In the genomic region with DNA sequence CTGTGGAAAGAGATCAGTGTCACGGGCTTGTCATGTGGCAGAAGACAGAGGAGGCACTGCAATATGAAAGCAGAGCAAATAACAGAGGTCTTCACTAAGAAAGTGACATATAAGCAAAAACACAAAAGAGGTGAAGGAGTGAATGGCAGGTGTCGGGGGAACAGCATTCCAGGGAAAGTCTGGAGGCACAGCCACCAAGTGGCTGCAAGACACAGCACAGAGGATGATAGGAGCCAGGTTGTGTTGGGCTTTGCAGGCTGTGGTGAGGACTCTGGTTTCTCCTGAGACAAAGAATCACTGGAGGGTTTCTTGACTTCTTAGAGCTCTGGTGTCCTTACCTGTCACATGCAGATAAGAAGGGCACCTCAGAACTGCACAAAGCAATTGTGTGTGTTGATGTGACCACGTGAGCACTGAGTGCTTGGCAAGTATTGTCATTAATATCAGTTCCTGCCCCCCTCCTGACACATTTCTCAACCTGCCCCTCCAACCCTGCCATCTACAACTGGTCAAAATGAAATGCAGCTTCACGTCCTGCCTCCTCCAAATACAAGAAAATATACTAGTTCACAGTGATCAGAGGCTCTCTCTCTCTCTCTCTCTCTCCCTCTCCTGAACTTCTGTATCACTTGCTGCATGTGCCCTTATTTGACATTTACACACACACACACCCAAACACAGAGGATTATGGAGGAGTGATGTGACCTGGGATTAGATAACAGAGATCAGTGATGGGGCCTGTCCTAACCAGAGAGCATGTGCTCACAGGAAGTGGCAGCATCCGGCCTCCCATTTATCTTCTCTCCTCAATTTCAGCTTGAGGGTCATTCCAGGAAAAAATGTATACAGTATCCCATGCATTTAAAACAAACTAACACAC, we compare ENCODE assay signal across 15 cellular contexts.
DNase-seq lines count a peak whose midpoint lies in the region; ATAC-seq and TF ChIP-seq lines count a peak whose summit lies in the region.
"Had no signal": no experiment of that assay in that cellular context is flagged by ENCODE, and none has a peak within 500 bp of the region (broad histone marks: within the 10 kb centered on the region; RNA-seq: fewer than 3 reads in every experiment).

No MANE protein-coding gene starts in this region.

- H3K4me3 Mint-ChIP-seq in brain = no peak overlapping the region
- no peak overlapping the region for H3K4me3 Mint-ChIP-seq in mesothelial cell of epicardium
- H3K4me3 Mint-ChIP-seq in immature natural killer cell = peak overlapping the region in 1 of 5 donors; percentile 33
- H3K4me3 Mint-ChIP-seq in progenitor cell of endocrine pancreas (ENCODE audit: low read depth) = no peak overlapping the region
- H3K4me3 Mint-ChIP-seq: activated CD8-positive, alpha-beta memory T cell treated with anti-CD3 and anti-CD28 coated beads, Interleukin-2, amount 10 ng/mL, durations not matched to agents 7 days and 5 days; memory B cell; T-helper 2 cell treated with Interferon-gamma antibody and Interleukin-4, amounts not matched to agents 5 μg/mL and 100 μg/mL, for 36 hours had no signal

- H3K36me3 Mint-ChIP-seq in brain = no peaks in the 10 kb centered on the region
- H3K36me3 Mint-ChIP-seq in mesothelial cell of epicardium = no peaks in the 10 kb centered on the region
- no peaks in the 10 kb centered on the region for H3K36me3 Mint-ChIP-seq in immature natural killer cell
- H3K36me3 Mint-ChIP-seq in progenitor cell of endocrine pancreas (ENCODE audit: insufficient read depth) = no peaks in the 10 kb centered on the region

- H3K27ac Mint-ChIP-seq in brain = peak overlapping the region in 3 of 5 experiments; percentile 7 to 93 (median 57)
- H3K27ac Mint-ChIP-seq in mesothelial cell of epicardium = peak overlapping the region; percentile 24
- H3K27ac Mint-ChIP-seq in immature natural killer cell = peak overlapping the region in 3 of 6 donors; percentile 31 to 80 (median 50)
- no peak overlapping the region for H3K27ac Mint-ChIP-seq in progenitor cell of endocrine pancreas
- H3K27ac Mint-ChIP-seq: activated CD8-positive, alpha-beta memory T cell treated with anti-CD3 and anti-CD28 coated beads, Interleukin-2, amount 10 ng/mL, durations not matched to agents 7 days and 5 days; memory B cell; T-helper 2 cell treated with Interferon-gamma antibody and Interleukin-4, amounts not matched to agents 5 μg/mL and 100 μg/mL, for 36 hours had no signal

- TF ChIP-seq CTCF in brain (conservative IDR thresholded peaks at IDR 0.05) = no peak
- TF ChIP-seq CTCF in mesothelial cell of epicardium (IDR thresholded peaks at IDR 0.05; ENCODE audit: unreplicated experiment) = no peak
- TF ChIP-seq CTCF in progenitor cell of endocrine pancreas (IDR thresholded peaks at IDR 0.05; ENCODE audit: unreplicated experiment) = no peak

- H3K9me3 Mint-ChIP-seq in brain = peaks cover 0 to 3% (median 0%) of the 10 kb centered on the region in 5 experiments
- H3K9me3 Mint-ChIP-seq in mesothelial cell of epicardium = peaks cover 4% of the 10 kb centered on the region
- no peaks in the 10 kb centered on the region for H3K9me3 Mint-ChIP-seq in immature natural killer cell
- H3K9me3 Mint-ChIP-seq in progenitor cell of endocrine pancreas (ENCODE audit: low read depth) = peaks cover 3% of the 10 kb centered on the region
- H3K9me3 Mint-ChIP-seq: T-helper 2 cell treated with Interferon-gamma antibody and Interleukin-4, amounts not matched to agents 5 μg/mL and 100 μg/mL, for 36 hours had no signal

- H3K4me1 Mint-ChIP-seq in brain (peaks cover 78% of the 10 kb centered on the region), mesothelial cell of epicardium (peaks cover 54% of the 10 kb centered on the region), immature natural killer cell (peaks cover 36 to 48% of the 10 kb centered on the region in 2 donors), progenitor cell of endocrine pancreas (ENCODE audit: low read depth) (peaks cover 7% of the 10 kb centered on the region)

- DNase-seq in CMK (ENCODE audit: low read depth) (peak; percentile 55), NCI-H69 (lab: John Stamatoyannopoulos, UW) (peak; percentile 7), mesothelial cell of epicardium (ENCODE audit: low spot score in 2 of 2, unreplicated experiment in 2 of 2) (no peak), DMS79 (lab: John Stamatoyannopoulos, UW) (no peak), immature natural killer cell (no peak), progenitor cell of endocrine pancreas (ENCODE audit: low spot score, unreplicated experiment) (no peak)
- DNase-seq: activated CD8-positive, alpha-beta memory T cell treated with anti-CD3 and anti-CD28 coated beads, Interleukin-2, amount 10 ng/mL, durations not matched to agents 7 days and 5 days; heart left ventricle; psoas muscle; stimulated activated CD4-positive, alpha-beta T cell treated with anti-CD3 and anti-CD28 coated beads, Interleukin-2, amount 100 ng/mL, for 24 hours; stimulated activated naive CD4-positive, alpha-beta T cell had no signal

- no peak for ATAC-seq in GM18861 (IDR thresholded peaks at IDR 0.05; ENCODE audit: unreplicated experiment)
- ATAC-seq: activated CD8-positive, alpha-beta memory T cell treated with anti-CD3 and anti-CD28 coated beads, Interleukin-2, amount 10 ng/mL, durations not matched to agents 7 days and 5 days had no signal

- no peaks in the 10 kb centered on the region for H3K27me3 Mint-ChIP-seq in brain
- H3K27me3 Mint-ChIP-seq in mesothelial cell of epicardium (ENCODE audit: low read depth) = no peaks in the 10 kb centered on the region
- no peaks in the 10 kb centered on the region for H3K27me3 Mint-ChIP-seq in immature natural killer cell (ENCODE audit: low read depth in 3 of 3)
- H3K27me3 Mint-ChIP-seq in progenitor cell of endocrine pancreas = no peaks in the 10 kb centered on the region
- H3K27me3 Mint-ChIP-seq: activated CD8-positive, alpha-beta memory T cell treated with anti-CD3 and anti-CD28 coated beads, Interleukin-2, amount 10 ng/mL, durations not matched to agents 7 days and 5 days; memory B cell had no signal

Comparison
In these comparisons a context has a peak if more than half of its experiments do, and no peak if none do; other contexts are left out.
1. DNase-seq: peak in CMK (single experiment) and NCI-H69 (single experiment); none in mesothelial cell of epicardium (0 of 2), DMS79 (single experiment), immature natural killer cell (0 of 3) and progenitor cell of endocrine pancreas (single experiment).